Comparison of ENCODE assay signal across 20 cellular contexts in the genomic region with DNA sequence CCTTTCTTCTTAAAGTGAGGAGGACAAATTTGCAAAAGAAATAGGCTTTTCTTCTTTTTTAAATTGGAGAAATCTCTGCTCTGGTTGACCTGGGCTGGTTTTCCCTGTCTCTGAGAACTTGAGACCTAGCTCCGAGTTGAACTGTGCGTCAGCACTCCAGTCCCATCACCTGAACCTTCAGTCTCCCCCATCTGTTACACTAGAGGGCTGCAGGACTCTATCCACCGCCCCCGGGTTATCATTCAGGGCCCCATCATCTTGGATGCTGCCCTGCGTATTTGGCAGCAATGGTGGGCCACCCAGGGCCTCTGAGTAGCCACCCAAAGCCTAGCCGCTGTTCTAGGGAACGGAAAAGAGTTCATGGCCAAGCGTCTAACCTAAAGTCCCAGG. TPM values are rescaled to one million over a fixed set of nuclear protein-coding genes. Genes with fewer than 3 reads are reported as not detected.
DNase-seq lines count a peak whose midpoint lies in the region; ATAC-seq and TF ChIP-seq lines count a peak whose summit lies in the region.
"Had no signal": no experiment of that assay in that cellular context is flagged by ENCODE, and none has a peak within 500 bp of the region (broad histone marks: within the 10 kb centered on the region; RNA-seq: fewer than 3 reads in every experiment).

No MANE protein-coding gene starts in this region.

- TF ChIP-seq CTCF in osteocyte (IDR thresholded peaks at IDR 0.05) = no peak

- CTCF ChIA-PET in activated CD8-positive, alpha-beta memory T cell treated with anti-CD3 and anti-CD28 coated beads, Interleukin-2, amount 10 ng/mL, durations not matched to agents 7 days and 5 days (lab: Charles Lee) = no interaction called here
- CTCF ChIA-PET in HEK293T (lab: Yijun Ruan, JAX) = no interaction called here

- POLR2A ChIA-PET in HEK293T (lab: Yijun Ruan, JAX) = no interaction called here

- no peak for ATAC-seq in activated CD8-positive, alpha-beta memory T cell treated with anti-CD3 and anti-CD28 coated beads, Interleukin-2, amount 10 ng/mL, durations not matched to agents 7 days and 5 days
- no peak for ATAC-seq in central memory CD8-positive, alpha-beta T cell (replicated peaks; ENCODE audit: extremely low read depth, poor library complexity, severe bottlenecking)
- no peak for ATAC-seq in GM21529 (IDR thresholded peaks at IDR 0.05; ENCODE audit: unreplicated experiment)
- ATAC-seq: Right ventricle myocardium inferior had no signal

- H3K36me3 Mint-ChIP-seq in activated CD8-positive, alpha-beta memory T cell treated with anti-CD3 and anti-CD28 coated beads, Interleukin-2, amount 10 ng/mL, durations not matched to agents 7 days and 5 days = peaks cover 2% of the 10 kb centered on the region
- peaks cover 5% of the 10 kb centered on the region for H3K36me3 Mint-ChIP-seq in central memory CD8-positive, alpha-beta T cell (ENCODE audit: insufficient read depth)
- H3K36me3 Mint-ChIP-seq in osteocyte (ENCODE audit: unreplicated experiment) = no peaks in the 10 kb centered on the region
- H3K36me3 Mint-ChIP-seq: activated naive CD8-positive, alpha-beta T cell treated with anti-CD3 and anti-CD28 coated beads, Interleukin-2, amount 10 ng/mL, durations not matched to agents 7 days and 5 days had no signal

- DNase-seq in activated CD8-positive, alpha-beta memory T cell treated with anti-CD3 and anti-CD28 coated beads, Interleukin-2, amount 10 ng/mL, durations not matched to agents 7 days and 5 days = no peak
- DNase-seq in activated CD8-positive, alpha-beta memory T cell treated with anti-CD3 and anti-CD28 coated beads for 24 hours = no peak
- DNase-seq in HEK293T (ENCODE audit: extremely low spot score) (peak; percentile 3), osteocyte (ENCODE audit: extremely low spot score, unreplicated experiment) (peak; percentile 72)
- DNase-seq in central memory CD8-positive, alpha-beta T cell (ENCODE audit: low spot score in 2 of 2) = no peak
- DNase-seq in stimulated activated CD4-positive, alpha-beta T cell treated with anti-CD3 and anti-CD28 coated beads, Interleukin-4, amount 100 ng/mL, for 24 hours = no peak
- no peak for DNase-seq in stimulated activated CD4-positive, alpha-beta T cell treated with anti-CD3 and anti-CD28 coated beads, Interleukin-4, amount 100 ng/mL, for 4 hours
- DNase-seq: activated naive CD8-positive, alpha-beta T cell treated with anti-CD3 and anti-CD28 coated beads, Interleukin-2, amount 10 ng/mL, durations not matched to agents 7 days and 5 days; colonic mucosa; KG1; left ventricle myocardium inferior; NCI-H146; OCI-M1; uterus had no signal

- no peaks in the 10 kb centered on the region for H3K9me3 Mint-ChIP-seq in activated CD8-positive, alpha-beta memory T cell treated with anti-CD3 and anti-CD28 coated beads, Interleukin-2, amount 10 ng/mL, durations not matched to agents 7 days and 5 days (ENCODE audit: low read depth)
- H3K9me3 Mint-ChIP-seq in central memory CD8-positive, alpha-beta T cell = no peaks in the 10 kb centered on the region
- no peaks in the 10 kb centered on the region for H3K9me3 Mint-ChIP-seq in osteocyte (ENCODE audit: unreplicated experiment)
- H3K9me3 Mint-ChIP-seq: activated naive CD8-positive, alpha-beta T cell treated with anti-CD3 and anti-CD28 coated beads, Interleukin-2, amount 10 ng/mL, durations not matched to agents 7 days and 5 days had no signal

- peak overlapping the region; percentile 10 for H3K4me3 Mint-ChIP-seq in activated CD8-positive, alpha-beta memory T cell treated with anti-CD3 and anti-CD28 coated beads, Interleukin-2, amount 10 ng/mL, durations not matched to agents 7 days and 5 days
- H3K4me3 Mint-ChIP-seq in central memory CD8-positive, alpha-beta T cell = peak overlapping the region; percentile 27
- no peak overlapping the region for H3K4me3 Mint-ChIP-seq in osteocyte (ENCODE audit: unreplicated experiment)
- H3K4me3 Mint-ChIP-seq: activated naive CD8-positive, alpha-beta T cell treated with anti-CD3 and anti-CD28 coated beads, Interleukin-2, amount 10 ng/mL, durations not matched to agents 7 days and 5 days had no signal

- H3K4me1 Mint-ChIP-seq in activated CD8-positive, alpha-beta memory T cell treated with anti-CD3 and anti-CD28 coated beads, Interleukin-2, amount 10 ng/mL, durations not matched to agents 7 days and 5 days = peaks cover 12% of the 10 kb centered on the region
- peaks cover 14% of the 10 kb centered on the region for H3K4me1 Mint-ChIP-seq in central memory CD8-positive, alpha-beta T cell
- H3K4me1 Mint-ChIP-seq in osteocyte (ENCODE audit: unreplicated experiment) = peaks cover 15% of the 10 kb centered on the region

- H3K27ac Mint-ChIP-seq in activated CD8-positive, alpha-beta memory T cell treated with anti-CD3 and anti-CD28 coated beads, Interleukin-2, amount 10 ng/mL, durations not matched to agents 7 days and 5 days = no peak overlapping the region
- H3K27ac Mint-ChIP-seq in central memory CD8-positive, alpha-beta T cell (ENCODE audit: low read depth) = no peak overlapping the region
- H3K27ac Mint-ChIP-seq in osteocyte (ENCODE audit: unreplicated experiment) = no peak overlapping the region
- H3K27ac Mint-ChIP-seq: activated naive CD8-positive, alpha-beta T cell treated with anti-CD3 and anti-CD28 coated beads, Interleukin-2, amount 10 ng/mL, durations not matched to agents 7 days and 5 days had no signal

- peaks cover 86% of the 10 kb centered on the region for H3K27me3 Mint-ChIP-seq in activated CD8-positive, alpha-beta memory T cell treated with anti-CD3 and anti-CD28 coated beads, Interleukin-2, amount 10 ng/mL, durations not matched to agents 7 days and 5 days
- peaks cover 93% of the 10 kb centered on the region for H3K27me3 Mint-ChIP-seq in central memory CD8-positive, alpha-beta T cell
- H3K27me3 Mint-ChIP-seq in osteocyte (ENCODE audit: unreplicated experiment) = peaks cover 78% of the 10 kb centered on the region

TF ChIP-seq in HEK293T, 16 proteins besides CTCF, POLR2A, EP300 and RAD21:
- TF ChIP-seq TARDBP (IDR thresholded peaks at IDR 0.05) (no peak), HDGF (IDR thresholded peaks at IDR 0.05; ENCODE audit: borderline replicate concordance) (no peak), SUZ12 (IDR thresholded peaks at IDR 0.05) (no peak), NFRKB (IDR thresholded peaks at IDR 0.05) (no peak), CTBP1 (IDR thresholded peaks at IDR 0.05; ENCODE audit: borderline replicate concordance) (no peak), FOXK2 (IDR thresholded peaks at IDR 0.05) (no peak), FOXA1 (IDR thresholded peaks at IDR 0.05) (no peak)

RNA-seq across cellular contexts. Expression of a gene that starts 2.5 kb away (rescaled TPM):
- total RNA-seq in activated CD8-positive, alpha-beta memory T cell treated with anti-CD3 and anti-CD28 coated beads, Interleukin-2, amount 10 ng/mL, durations not matched to agents 7 days and 5 days = not detected
- not detected in 2 replicates for total RNA-seq in osteocyte
- total RNA-seq: A673, colonic mucosa, fibroblast of lung, G401, left ventricle myocardium inferior, Right ventricle myocardium inferior, smooth muscle cell, uterus had no signal

Comparison
In these comparisons a context has a peak if more than half of its experiments do, and no peak if none do; other contexts are left out.
1. DNase-seq: peak in HEK293T (single experiment) and osteocyte (single experiment); none in activated CD8-positive, alpha-beta memory T cell treated with anti-CD3 and anti-CD28 coated beads, Interleukin-2, amount 10 ng/mL, durations not matched to agents 7 days and 5 days (single experiment), activated CD8-positive, alpha-beta memory T cell treated with anti-CD3 and anti-CD28 coated beads for 24 hours (single experiment), central memory CD8-positive, alpha-beta T cell (0 of 2), stimulated activated CD4-positive, alpha-beta T cell treated with anti-CD3 and anti-CD28 coated beads, Interleukin-4, amount 100 ng/mL, for 24 hours (single experiment) and stimulated activated CD4-positive, alpha-beta T cell treated with anti-CD3 and anti-CD28 coated beads, Interleukin-4, amount 100 ng/mL, for 4 hours (0 of 2).